13 cellular contexts compared by ENCODE assay signal in genomic region chr22:43042101-43042780, GRCh38. TPM values are rescaled to one million over a fixed set of nuclear protein-coding genes. Genes with fewer than 3 reads are reported as not detected.
DNase-seq lines count a peak whose midpoint lies in the region; ATAC-seq and TF ChIP-seq lines count a peak whose summit lies in the region.
"Had no signal": no experiment of that assay in that cellular context is flagged by ENCODE, and none has a peak within 500 bp of the region (broad histone marks: within the 10 kb centered on the region; RNA-seq: fewer than 3 reads in every experiment).

No MANE protein-coding gene starts in this region.

- no peak for TF ChIP-seq POLR2A in breast epithelium (IDR thresholded peaks at IDR 0.05)
- no peak for TF ChIP-seq POLR2A in thyroid gland (IDR thresholded peaks at IDR 0.05)
- no peak for TF ChIP-seq POLR2A in upper lobe of left lung (IDR thresholded peaks at IDR 0.05)

- no peaks in the 10 kb centered on the region for H3K27me3 ChIP-seq in breast epithelium
- H3K27me3 ChIP-seq in endodermal cell (ENCODE audit: control insufficient read depth, insufficient read depth, low read length, poor library complexity, severe bottlenecking) = no peaks in the 10 kb centered on the region
- no peaks in the 10 kb centered on the region for H3K27me3 ChIP-seq in thyroid gland
- H3K27me3 ChIP-seq in upper lobe of left lung = no peaks in the 10 kb centered on the region
- H3K27me3 ChIP-seq: neutrophil had no signal

- no peak overlapping the region for H3K9ac ChIP-seq in endodermal cell (ENCODE audit: extremely low read depth, low read length, poor library complexity, severe bottlenecking)

- intact Hi-C loops in breast epithelium (cut with DNase I; ENCODE audit: low total_unique reads) = no loop called here
- intact Hi-C loops in MCF 10A (cut with micrococcal nuclease) = no loop called here
- intact Hi-C loops in thyroid gland (cut with DNase I) = loop anchor here (10.0 kb wide), 1 partner anchor 377 kb away; no protein-coding TSS in a partner anchor
- intact Hi-C loops in posterior cingulate gyrus (cut with DNase I) = no loop called here

- no peak for ATAC-seq in upper lobe of left lung (ENCODE audit: low FRiP score in 2 of 2)
- ATAC-seq: activated T-helper 17 cell treated with anti-CD3 and anti-CD28 coated beads, Interleukin-2, amount 50 U/mL, for 72 hours had no signal

- H3K27ac Mint-ChIP-seq in MCF 10A (ENCODE audit: low read depth, unreplicated experiment) (no peak overlapping the region), endodermal cell (peak overlapping the region; percentile 8)
- H3K27ac Mint-ChIP-seq: activated T-helper 17 cell treated with anti-CD3 and anti-CD28 coated beads, Interleukin-2, amount 50 U/mL, for 72 hours had no signal

- H3K36me3 ChIP-seq in breast epithelium (no peaks in the 10 kb centered on the region), endodermal cell (ENCODE audit: control insufficient read depth, insufficient read depth, low read length) (no peaks in the 10 kb centered on the region), thyroid gland (no peaks in the 10 kb centered on the region), upper lobe of left lung (peaks cover 0 to 10% (median 0%) of the 10 kb centered on the region in 4 donors)
- H3K36me3 ChIP-seq: neutrophil had no signal

- H3K4me3 ChIP-seq in breast epithelium = no peak overlapping the region
- no peak overlapping the region for H3K4me3 ChIP-seq in endodermal cell (ENCODE audit: low read length)
- H3K4me3 ChIP-seq in thyroid gland (replicated peaks in 1 of 3) = no peak overlapping the region
- H3K4me3 ChIP-seq in upper lobe of left lung = no peak overlapping the region
- H3K4me3 ChIP-seq: coronary artery had no signal

- DNase-seq in breast epithelium (ENCODE audit: low spot score in 2 of 2) (peak in 1 of 2 donors; percentile 36), MCF 10A (ENCODE audit: unreplicated experiment) (no peak), NCI-H69 (lab: John Stamatoyannopoulos, UW) (peak; percentile 95), endodermal cell (no peak), thyroid gland (peak in 1 of 2 donors; percentile 51), posterior cingulate gyrus (no peak), upper lobe of left lung (no peak)
- no peak for DNase-seq in stimulated activated CD4-positive, alpha-beta T cell treated with anti-CD3 and anti-CD28 coated beads, Interleukin-2, amount 100 ng/mL, for 24 hours
- DNase-seq: NCI-H1105 treated with DMSO at 0.1 percent for 48 hours; stimulated activated CD4-positive, alpha-beta T cell treated with anti-CD3 and anti-CD28 coated beads, Interleukin-4, amount 100 ng/mL, for 4 hours had no signal

- no peaks in the 10 kb centered on the region for H3K4me1 ChIP-seq in breast epithelium
- H3K4me1 ChIP-seq in endodermal cell (ENCODE audit: control insufficient read depth, insufficient read depth, low read length) = no peaks in the 10 kb centered on the region
- H3K4me1 ChIP-seq in thyroid gland = peaks cover 7 to 10% of the 10 kb centered on the region in 2 donors
- H3K4me1 ChIP-seq in upper lobe of left lung = no peaks in the 10 kb centered on the region

- H3K27ac ChIP-seq in breast epithelium (peak overlapping the region; percentile 4 to 54), endodermal cell (ENCODE audit: low read depth, low read length) (no peak overlapping the region), thyroid gland (peak overlapping the region in 2 of 3 donors; percentile 12 to 18), upper lobe of left lung (no peak overlapping the region)
- H3K27ac ChIP-seq: coronary artery, neutrophil had no signal

- TF ChIP-seq CTCF in breast epithelium (IDR thresholded peaks at IDR 0.05) = no peak
- TF ChIP-seq CTCF in MCF 10A (IDR thresholded peaks at IDR 0.05; ENCODE audit: unreplicated experiment) = no peak
- TF ChIP-seq CTCF in endodermal cell (conservative IDR thresholded peaks at IDR 0.05) = no peak
- TF ChIP-seq CTCF in thyroid gland (IDR thresholded peaks at IDR 0.05) = no peak
- TF ChIP-seq CTCF in upper lobe of left lung (IDR thresholded peaks at IDR 0.05) = no peak

- H3K4me1 Mint-ChIP-seq in MCF 10A (ENCODE audit: insufficient read depth, unreplicated experiment) = no peaks in the 10 kb centered on the region
- H3K4me1 Mint-ChIP-seq in endodermal cell = no peaks in the 10 kb centered on the region

- H3K9me3 ChIP-seq in breast epithelium (no peaks in the 10 kb centered on the region), endodermal cell (ENCODE audit: control insufficient read depth, low read length) (no peaks in the 10 kb centered on the region), thyroid gland (no peaks in the 10 kb centered on the region), upper lobe of left lung (no peaks in the 10 kb centered on the region)
- H3K9me3 ChIP-seq: neutrophil had no signal

- WGBS in endodermal cell (ENCODE audit: insufficient coverage in 1 of 2, insufficient read length in 1 of 2), 2 experiments = 80 to 89% methylated on average over 19 to 20 of the region's 20 CpGs
- WGBS in thyroid gland, 2 donors = 62 to 75% methylated on average over 15 to 18 of the region's 20 CpGs
- 69 to 90% methylated on average over 13 to 20 of the region's 20 CpGs for WGBS in upper lobe of left lung, 2 donors

- H3K4me3 Mint-ChIP-seq in MCF 10A (ENCODE audit: unreplicated experiment) = no peak overlapping the region
- H3K4me3 Mint-ChIP-seq in endodermal cell = no peak overlapping the region
- H3K4me3 Mint-ChIP-seq: activated T-helper 17 cell treated with anti-CD3 and anti-CD28 coated beads, Interleukin-2, amount 50 U/mL, for 72 hours had no signal

- POLR2A ChIA-PET in MCF 10A (lab: Yijun Ruan, JAX) = interaction anchor here (1.3 kb wide), 1 partner anchor 9 kb away, joined by 5 read pairs; no protein-coding TSS in a partner anchor

- CTCF ChIA-PET in MCF 10A (lab: Yijun Ruan, JAX) = interaction anchor here (0.7 to 1.1 kb wide), 2 partner anchors 8 to 175 kb away, joined by 3 read pairs; no protein-coding TSS in a partner anchor

- BruUV-seq in MCF 10A (replicated peaks; lab: Mats Ljungman, UMichigan) = no TSS peak

- peaks cover 5% of the 10 kb centered on the region for H3K36me3 Mint-ChIP-seq in MCF 10A (ENCODE audit: insufficient read depth, unreplicated experiment)
- H3K36me3 Mint-ChIP-seq in endodermal cell (ENCODE audit: low read depth) = no peaks in the 10 kb centered on the region

- H3K27me3 Mint-ChIP-seq in MCF 10A (ENCODE audit: insufficient read depth, unreplicated experiment) (no peaks in the 10 kb centered on the region), endodermal cell (ENCODE audit: insufficient read depth) (no peaks in the 10 kb centered on the region)
- H3K27me3 Mint-ChIP-seq: activated T-helper 17 cell treated with anti-CD3 and anti-CD28 coated beads, Interleukin-2, amount 50 U/mL, for 72 hours had no signal

- TF ChIP-seq EP300 in upper lobe of left lung (IDR thresholded peaks at IDR 0.05) = no peak

- H3K9me3 Mint-ChIP-seq in MCF 10A (ENCODE audit: unreplicated experiment) (no peaks in the 10 kb centered on the region), endodermal cell (no peaks in the 10 kb centered on the region)
- H3K9me3 Mint-ChIP-seq: activated T-helper 17 cell treated with anti-CD3 and anti-CD28 coated beads, Interleukin-2, amount 50 U/mL, for 72 hours had no signal

RNA-seq across cellular contexts. Expression of gene PACSIN2, which starts 27.3 kb away (rescaled TPM):
- total RNA-seq in breast epithelium (10 to 100 TPM; 43.8 to 82.7 (median 72.4) TPM), MCF 10A (2022) (66.5 and 67.3 TPM in 2 replicates), endodermal cell (10 to 100 TPM; 60.7 to 61.4 TPM), thyroid gland (10 to 100 TPM; 75.4 to 90.1 (median 87.9) TPM), upper lobe of left lung (100 to 1,000 TPM; 120 to 186 (median 151) TPM)
- 47.8 TPM for polyA plus RNA-seq in endodermal cell (2013, experiment 1 of 2)
- polyA plus RNA-seq in endodermal cell (2013, experiment 2 of 2) = 50.9 TPM

RNA-seq across cellular contexts. Expression of gene TTLL1, which starts 47.0 kb away (rescaled TPM):
- total RNA-seq in breast epithelium (1 to 10 TPM; 4.6 to 6.4 (median 5.2) TPM), MCF 10A (2022) (3.3 and 3.6 TPM in 2 replicates), endodermal cell (10 to 100 TPM in 1 of 2 donors, 1 to 10 TPM in 1; 6.9 to 10.4 TPM), thyroid gland (10 to 100 TPM in 1 of 4 donors, 1 to 10 TPM in 3; 4.4 to 11.4 (median 5.8) TPM), upper lobe of left lung (1 to 10 TPM; 1.0 to 5.7 (median 4.8) TPM)
- polyA plus RNA-seq in endodermal cell (2013, experiment 1 of 2) = 27.1 TPM
- polyA plus RNA-seq in endodermal cell (2013, experiment 2 of 2) = 28.3 TPM

Comparison
In these comparisons a context has a peak if more than half of its experiments do, and no peak if none do; other contexts are left out.
1. H3K27ac ChIP-seq: peak in breast epithelium (2 of 2) and thyroid gland (2 of 3); none in endodermal cell (single experiment) and upper lobe of left lung (0 of 4).